Comparison of ENCODE assay signal across 1 cellular context in genomic region chr3:42159706-42160472, GRCh38.
TF ChIP-seq lines count a peak whose summit lies in the region.

No MANE protein-coding gene starts in this region.

TF ChIP-seq in IMR-90, 13 proteins besides CTCF, POLR2A, EP300 and RAD21 (continued from another document):
- TF ChIP-seq RFX5 (IDR thresholded peaks at IDR 0.05; ENCODE audit: low read depth, low read length) (no peak), RCOR1 (IDR thresholded peaks at IDR 0.05; ENCODE audit: insufficient replicate concordance, low read length) (no peak), BHLHE40 (IDR thresholded peaks at IDR 0.05; ENCODE audit: low read depth, low read length) (no peak), MAFK (IDR thresholded peaks at IDR 0.05; ENCODE audit: low read depth, low read length) (no peak), CHD1 (IDR thresholded peaks at IDR 0.05; ENCODE audit: low read depth, low read length) (no peak), USF2 (IDR thresholded peaks at IDR 0.05; ENCODE audit: low read depth, low read length) (no peak), SMC3 (IDR thresholded peaks at IDR 0.05; ENCODE audit: low read depth, low read length) (no peak), CEBPB (IDR thresholded peaks at IDR 0.05; ENCODE audit: low read depth, low read length) (no peak)
